In genomic region chr7:46129831-46130230, GRCh38 we compare ENCODE assay signal across 24 cellular contexts.
A peak's percentile ranks its signal among the peaks of the same experiment; 100 is the strongest.
DNase-seq lines count a peak whose midpoint lies in the region; ATAC-seq, FAIRE-seq and TF ChIP-seq lines count a peak whose summit lies in the region.
"Had no signal": no experiment of that assay in that cellular context is flagged by ENCODE, and none has a peak within 500 bp of the region (broad histone marks: within the 10 kb centered on the region; RNA-seq: fewer than 3 reads in every experiment).

No MANE protein-coding gene starts in this region.

- BruUV-seq in HCT116 (replicated peaks; lab: Mats Ljungman, UMichigan) = no TSS peak

- H4K20me1 ChIP-seq in HCT116 (ENCODE audit: insufficient read depth) = no peaks in the 10 kb centered on the region

- RAD21 ChIA-PET in HCT116 (lab: Charles Lee; ENCODE audit: low non-redundant PET in 1 of 2, low total read pairs in 2 of 2, uncharacterized antibody in 2 of 2, unreplicated experiment in 2 of 2) = no interaction called here

- DNase-seq in A549 (ENCODE audit: low read depth in 1 of 2, low spot score in 1 of 2) = no peak
- DNase-seq in HCT116 (ENCODE audit: low read depth, low spot score) = no peak
- peak; percentile 57 for DNase-seq in SK-MEL-5 (ENCODE audit: low read depth, low spot score)
- DNase-seq in fibroblast of villous mesenchyme (ENCODE audit: low read depth) = peak; percentile 32
- DNase-seq in stimulated activated CD4-positive, alpha-beta T cell treated with anti-CD3 and anti-CD28 coated beads, Interleukin-4, amount 100 ng/mL, for 1 hour = no peak
- no peak for DNase-seq in activated CD8-positive, alpha-beta memory T cell treated with anti-CD3 and anti-CD28 coated beads, Interleukin-2, amount 50 U/mL, for 48 hours
- DNase-seq in T-helper 1 cell = no peak
- no peak for DNase-seq in heart left ventricle
- DNase-seq: ACHN; activated CD4-positive, alpha-beta T cell treated with anti-CD3 and anti-CD28 coated beads, Interleukin-2, amount 10 ng/mL, durations not matched to agents 24 days and 14 days; activated gamma-delta T cell treated with Interleukin-2 at 50 U/mL for 16 hours; activated T-cell treated with anti-CD3 and anti-CD28 coated beads, Interleukin-2, amount 50 U/mL, for 24 hours; effector CD4-positive, alpha-beta T cell; foreskin fibroblast; H9; head of caudate nucleus; lower lobe of right lung; NCI-H2171 treated with DMSO at 0.1 percent for 48 hours; NCI-H524 treated with DMSO at 0.1 percent for 48 hours; stomach; T-helper 9 cell; tibial artery had no signal

- intact Hi-C loops in HCT116 (cut with micrococcal nuclease) (no loop called here), heart left ventricle (cut with DNase I) (loop anchor here in 2 of 10 donors (10.0 kb wide), 2 partner anchors 195 to 205 kb away; partner anchors contain the start of gene IGFBP3 (in 1 of the 2))

- peak in 1 of 2 experiments; percentile 43; a peak in 2 of 5 replicates for TF ChIP-seq RAD21 in A549 (conservative IDR thresholded peaks at IDR 0.05 in 1 of 2, IDR thresholded peaks at IDR 0.05 in 1 of 2)
- peak; percentile 51 for TF ChIP-seq RAD21 in HCT116 (IDR thresholded peaks at IDR 0.05; ENCODE audit: low read depth)

- H3K9me2 ChIP-seq in HCT116 (ENCODE audit: insufficient read depth) = no peaks in the 10 kb centered on the region

- TF ChIP-seq POLR2A in A549 (IDR thresholded peaks at IDR 0.05; ENCODE audit: low read length) = no peak
- TF ChIP-seq POLR2A in HCT116 (IDR thresholded peaks at IDR 0.05; ENCODE audit: borderline replicate concordance, extremely low read depth, insufficient read depth, insufficient read length) = no peak
- no peak for TF ChIP-seq POLR2A in heart left ventricle (IDR thresholded peaks at IDR 0.05)

- in situ Hi-C loops in SK-MEL-5 (cut with HindIII; ENCODE audit: low pct_unique_long_range_greater_than_20kb, low sequenced_read_pairs) = no loop called here

- no peaks in the 10 kb centered on the region for H3K79me2 ChIP-seq in HCT116 (ENCODE audit: insufficient read depth, low read length)

- CTCF ChIA-PET in A549 (lab: Yijun Ruan, JAX) = interaction anchor here (0.9 to 1.0 kb wide), 2 partner anchors 9 to 207 kb away, joined by 3 to 5 read pairs; no protein-coding TSS in a partner anchor
- CTCF ChIA-PET in HCT116 (lab: Charles Lee) = no interaction called here

- WGBS in A549 (ENCODE audit: missing lambda C conversion rate) = 68% methylated on average over 4 of the region's 4 CpGs
- 85 to 95% (median 87%) methylated on average over 4 of the region's 4 CpGs for WGBS in heart left ventricle, 4 donors

- POLR2A ChIA-PET in A549 (lab: Yijun Ruan, JAX) = no interaction called here
- POLR2A ChIA-PET in HCT116 (lab: Charles Lee) = no interaction called here

- no peak overlapping the region for H3K4me3 ChIP-seq in A549
- H3K4me3 ChIP-seq in HCT116 (replicated peaks in 1 of 2; ENCODE audit: low read depth in 1 of 2, low read length in 2 of 2) = no peak overlapping the region
- H3K4me3 ChIP-seq in fibroblast of villous mesenchyme (ENCODE audit: low read depth, low read length) = no peak overlapping the region
- H3K4me3 ChIP-seq in heart left ventricle = no peak overlapping the region
- H3K4me3 ChIP-seq: lower lobe of right lung, stomach, tibial artery had no signal

- ATAC-seq in A549 (peak in 1 of 2 experiments; percentile 71; a peak in 2 of 6 replicates), HCT116 (peak; percentile 80), heart left ventricle (no peak)
- ATAC-seq: lower lobe of right lung had no signal

- no peak overlapping the region for H3K27ac ChIP-seq in A549
- H3K27ac ChIP-seq in HCT116 (ENCODE audit: low read depth, low read length) = no peak overlapping the region
- no peak overlapping the region for H3K27ac ChIP-seq in heart left ventricle
- H3K27ac ChIP-seq: epithelial cell of prostate, lower lobe of right lung, stomach, tibial artery, VCaP had no signal

- H2AFZ ChIP-seq in HCT116 (ENCODE audit: low read depth, low read length, poor library complexity, severe bottlenecking) = no peak overlapping the region

- H3K9ac ChIP-seq in HCT116 (ENCODE audit: low read length) = no peak overlapping the region

- TF ChIP-seq CTCF in A549 (IDR thresholded peaks at IDR 0.05) = peak; percentile 31; the same call in 1 of the 3 replicates
- TF ChIP-seq CTCF in HCT116 (IDR thresholded peaks at IDR 0.05 in 2 of 3, conservative IDR thresholded peaks at IDR 0.05 in 1 of 3; ENCODE audit: borderline replicate concordance in 1 of 3, insufficient read depth in 1 of 3, low read depth in 2 of 3, low read length in 2 of 3) = peak; percentile 16 to 64 (median 55); a peak in 5 of 6 replicates
- TF ChIP-seq CTCF in fibroblast of villous mesenchyme (IDR thresholded peaks at IDR 0.05; ENCODE audit: insufficient read depth, low read depth, low read length) = peak; percentile 60
- TF ChIP-seq CTCF in heart left ventricle (IDR thresholded peaks at IDR 0.05) = peak in 2 of 12 donors; percentile 41 to 46

- FAIRE-seq in A549 (lab: Jason Lieb, UNC) = no peak

- H3K9me3 ChIP-seq in A549 (no peaks in the 10 kb centered on the region), HCT116 (ENCODE audit: control insufficient read depth in 1 of 2, insufficient read depth in 1 of 2, low read depth in 1 of 2, low read length in 2 of 2) (no peaks in the 10 kb centered on the region), heart left ventricle (no peaks in the 10 kb centered on the region)
- H3K9me3 ChIP-seq: lower lobe of right lung, stomach, tibial artery had no signal

- H3K27me3 ChIP-seq in HCT116 (ENCODE audit: insufficient read depth, low read length) = no peaks in the 10 kb centered on the region
- H3K27me3 ChIP-seq in heart left ventricle = no peaks in the 10 kb centered on the region
- H3K27me3 ChIP-seq: stomach, tibial artery had no signal

- no peak for TF ChIP-seq EP300 in A549 (IDR thresholded peaks at IDR 0.05)

- H3K4me2 ChIP-seq in A549 (no peak overlapping the region), HCT116 (ENCODE audit: low read length) (no peak overlapping the region)

- H3K36me3 ChIP-seq in HCT116 (ENCODE audit: control insufficient read depth in 1 of 2, insufficient read depth in 2 of 2, low read length in 2 of 2) = no peaks in the 10 kb centered on the region
- H3K36me3 ChIP-seq in heart left ventricle = no peaks in the 10 kb centered on the region
- H3K36me3 ChIP-seq: lower lobe of right lung, stomach, tibial artery had no signal

- H3K4me1 ChIP-seq in A549 (no peaks in the 10 kb centered on the region), HCT116 (ENCODE audit: control insufficient read depth in 1 of 2, insufficient read depth in 2 of 2, low read length in 2 of 2) (no peaks in the 10 kb centered on the region), heart left ventricle (peaks cover 0 to 9% (median 0%) of the 10 kb centered on the region in 12 donors)
- H3K4me1 ChIP-seq: lower lobe of right lung, stomach, tibial artery had no signal

TF ChIP-seq in A549, 52 proteins besides CTCF, POLR2A, EP300 and RAD21 (continues in another document):
- TF ChIP-seq, protein P1, sequence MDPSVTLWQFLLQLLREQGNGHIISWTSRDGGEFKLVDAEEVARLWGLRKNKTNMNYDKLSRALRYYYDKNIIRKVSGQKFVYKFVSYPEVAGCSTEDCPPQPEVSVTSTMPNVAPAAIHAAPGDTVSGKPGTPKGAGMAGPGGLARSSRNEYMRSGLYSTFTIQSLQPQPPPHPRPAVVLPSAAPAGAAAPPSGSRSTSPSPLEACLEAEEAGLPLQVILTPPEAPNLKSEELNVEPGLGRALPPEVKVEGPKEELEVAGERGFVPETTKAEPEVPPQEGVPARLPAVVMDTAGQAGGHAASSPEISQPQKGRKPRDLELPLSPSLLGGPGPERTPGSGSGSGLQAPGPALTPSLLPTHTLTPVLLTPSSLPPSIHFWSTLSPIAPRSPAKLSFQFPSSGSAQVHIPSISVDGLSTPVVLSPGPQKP (IDR thresholded peaks at IDR 0.05; ENCODE audit: low read depth, low read length) = no peak
- TF ChIP-seq NFE2L2 (conservative IDR thresholded peaks at IDR 0.05; ENCODE audit: low read length) (no peak), RNF2 (IDR thresholded peaks at IDR 0.05; ENCODE audit: borderline replicate concordance, low read depth) (no peak), HOXB13 (CRISPR knock-in tag; IDR thresholded peaks at IDR 0.05; ENCODE audit: low read depth) (no peak), ZSCAN20 (CRISPR knock-in tag; IDR thresholded peaks at IDR 0.05) (no peak), HOXA7 (CRISPR knock-in tag; IDR thresholded peaks at IDR 0.05) (no peak), MYC (IDR thresholded peaks at IDR 0.05; ENCODE audit: borderline replicate concordance, low read length) (no peak), ZC3H11A (IDR thresholded peaks at IDR 0.05) (no peak)

TF ChIP-seq in HCT116, 20 proteins besides CTCF, POLR2A, EP300 and RAD21:
- TF ChIP-seq SP1 (IDR thresholded peaks at IDR 0.05; ENCODE audit: low read depth) (no peak), JUND (IDR thresholded peaks at IDR 0.05) (no peak)

Comparison
In these comparisons a context has a peak if more than half of its experiments do, and no peak if none do; other contexts are left out.
1. DNase-seq: peak in SK-MEL-5 (single experiment) and fibroblast of villous mesenchyme (single experiment); none in A549 (0 of 2), HCT116 (single experiment), stimulated activated CD4-positive, alpha-beta T cell treated with anti-CD3 and anti-CD28 coated beads, Interleukin-4, amount 100 ng/mL, for 1 hour (single experiment), activated CD8-positive, alpha-beta memory T cell treated with anti-CD3 and anti-CD28 coated beads, Interleukin-2, amount 50 U/mL, for 48 hours (single experiment), T-helper 1 cell (0 of 5) and heart left ventricle (0 of 5).
2. Of the 6 proteins assayed by ChIP-seq in both A549 and HCT116: peak only in A549: none; only in HCT116: none; in both: CTCF; in neither: 4; mixed calls (peak in some experiments, not most) for 1.